20 cellular contexts compared by ENCODE assay signal in the genomic region with DNA sequence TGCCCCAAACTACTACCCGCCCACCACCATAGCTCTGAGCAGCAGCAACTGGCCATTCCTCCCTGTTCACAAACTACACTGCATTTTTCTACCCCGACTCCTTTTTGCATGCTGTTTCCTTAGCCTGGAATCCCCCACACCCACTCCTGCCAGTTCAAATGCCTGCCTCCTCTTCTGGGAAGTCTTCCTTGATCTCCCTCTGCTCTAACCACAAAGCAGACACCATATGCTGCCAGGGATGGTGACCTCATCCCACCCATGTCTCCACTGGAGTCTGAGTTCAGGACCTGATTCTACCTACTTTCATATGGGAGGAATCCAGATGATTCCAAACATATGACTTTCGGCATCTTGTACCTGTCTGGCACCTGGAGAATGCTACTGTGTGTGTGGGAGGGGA. TPM values are rescaled to one million over a fixed set of nuclear protein-coding genes. Genes with fewer than 3 reads are reported as not detected.
DNase-seq lines count a peak whose midpoint lies in the region; ATAC-seq, FAIRE-seq and TF ChIP-seq lines count a peak whose summit lies in the region.
"Had no signal": no experiment of that assay in that cellular context is flagged by ENCODE, and none has a peak within 500 bp of the region (broad histone marks: within the 10 kb centered on the region; RNA-seq: fewer than 3 reads in every experiment).

No MANE protein-coding gene starts in this region.

- no peak overlapping the region for H3K18ac ChIP-seq in neuronal stem cell (ENCODE audit: low read length)

- TF ChIP-seq CTCF in AG10803 (conservative IDR thresholded peaks at IDR 0.05; ENCODE audit: low read length) = no peak
- TF ChIP-seq CTCF in chondrocyte (IDR thresholded peaks at IDR 0.05) = no peak
- no peak for TF ChIP-seq CTCF in pancreas (IDR thresholded peaks at IDR 0.05)
- no peak for TF ChIP-seq CTCF in GM23338 (conservative IDR thresholded peaks at IDR 0.05; ENCODE audit: low read depth in 2 of 2)

- no peaks in the 10 kb centered on the region for H4K20me1 ChIP-seq in GM23248 (ENCODE audit: insufficient read depth)
- no peaks in the 10 kb centered on the region for H4K20me1 ChIP-seq in GM23338 (replicated peaks; ENCODE audit: insufficient read depth)

- H3K36me3 Mint-ChIP-seq in chondrocyte (ENCODE audit: low read depth) (no peaks in the 10 kb centered on the region), GM23338 (ENCODE audit: low read depth) (peaks cover 2% of the 10 kb centered on the region; the same call in 1 of the 3 replicates)
- H3K36me3 Mint-ChIP-seq in activated CD4-positive, alpha-beta memory T cell treated with anti-CD3 and anti-CD28 coated beads, Interleukin-2, amount 10 ng/mL, durations not matched to agents 7 days and 5 days (ENCODE audit: low read depth) = no peaks in the 10 kb centered on the region
- H3K36me3 Mint-ChIP-seq: CD4-positive, CD25-positive, alpha-beta regulatory T cell had no signal

- H2AFZ ChIP-seq in GM23248 = no peak overlapping the region
- no peak overlapping the region for H2AFZ ChIP-seq in neuronal stem cell (ENCODE audit: low read length)
- H2AFZ ChIP-seq in GM23338 = no peak overlapping the region

- WGBS in GM23248 (ENCODE audit: low coverage in 1 of 2, low lambda C conversion rate in 2 of 2, missing lambda C conversion rate in 2 of 2), 2 experiments = 45 to 54% methylated on average over 3 of the region's 3 CpGs
- no CpG with 5 or more reads among the region's 3 CpGs for WGBS in neuronal stem cell (ENCODE audit: extremely low coverage in 2 of 2, insufficient read length in 2 of 2, insufficient replicate concordance in 1 of 2), 2 donors
- 50 to 58% methylated on average over 3 of the region's 3 CpGs for WGBS in pancreas, 2 donors

- H3K9me2 ChIP-seq in GM23248 (ENCODE audit: insufficient read depth) (no peaks in the 10 kb centered on the region), GM23338 (ENCODE audit: insufficient read depth) (no peaks in the 10 kb centered on the region)

- H3K4ac ChIP-seq in neuronal stem cell (ENCODE audit: low read length) = no peak overlapping the region

- CTCF ChIA-PET in activated CD4-positive, alpha-beta memory T cell treated with anti-CD3 and anti-CD28 coated beads, Interleukin-2, amount 10 ng/mL, durations not matched to agents 7 days and 5 days (lab: Charles Lee) = no interaction called here

- H3K4me2 ChIP-seq in GM23248 (ENCODE audit: unreplicated experiment) = no peak overlapping the region
- H3K4me2 ChIP-seq in neuronal stem cell (ENCODE audit: insufficient read depth, low read length, poor library complexity, severe bottlenecking) = no peak overlapping the region
- no peak overlapping the region for H3K4me2 ChIP-seq in GM23338

- H3K9me3 Mint-ChIP-seq in chondrocyte (ENCODE audit: low read depth) = no peaks in the 10 kb centered on the region
- H3K9me3 Mint-ChIP-seq in activated CD4-positive, alpha-beta memory T cell treated with anti-CD3 and anti-CD28 coated beads, Interleukin-2, amount 10 ng/mL, durations not matched to agents 7 days and 5 days = no peaks in the 10 kb centered on the region
- H3K9me3 Mint-ChIP-seq in GM23338 = no peaks in the 10 kb centered on the region

- peak overlapping the region; percentile 4 for H3K23ac ChIP-seq in neuronal stem cell (ENCODE audit: low read depth, low read length, poor library complexity)

- H4K91ac ChIP-seq in neuronal stem cell (ENCODE audit: low read depth, low read length, poor library complexity) = no peak overlapping the region

- peaks cover 4% of the 10 kb centered on the region for H3K27me3 Mint-ChIP-seq in chondrocyte (ENCODE audit: low read depth)
- peaks cover 14% of the 10 kb centered on the region for H3K27me3 Mint-ChIP-seq in activated CD4-positive, alpha-beta memory T cell treated with anti-CD3 and anti-CD28 coated beads, Interleukin-2, amount 10 ng/mL, durations not matched to agents 7 days and 5 days
- H3K27me3 Mint-ChIP-seq in GM23338 (ENCODE audit: insufficient read depth, low read depth, poor library complexity) = peaks cover 7% of the 10 kb centered on the region

- H3K4me3 Mint-ChIP-seq in chondrocyte (ENCODE audit: unreplicated experiment) = no peak overlapping the region
- no peak overlapping the region for H3K4me3 Mint-ChIP-seq in activated CD4-positive, alpha-beta memory T cell treated with anti-CD3 and anti-CD28 coated beads, Interleukin-2, amount 10 ng/mL, durations not matched to agents 7 days and 5 days
- no peak overlapping the region for H3K4me3 Mint-ChIP-seq in GM23338
- H3K4me3 Mint-ChIP-seq: CD4-positive, CD25-positive, alpha-beta regulatory T cell had no signal

- H3K27ac Mint-ChIP-seq in chondrocyte (ENCODE audit: unreplicated experiment) (no peak overlapping the region), GM23338 (no peak overlapping the region)
- no peak overlapping the region for H3K27ac Mint-ChIP-seq in activated CD4-positive, alpha-beta memory T cell treated with anti-CD3 and anti-CD28 coated beads, Interleukin-2, amount 10 ng/mL, durations not matched to agents 7 days and 5 days
- H3K27ac Mint-ChIP-seq: CD4-positive, CD25-positive, alpha-beta regulatory T cell had no signal

- H3K9me3 ChIP-seq in GM23248 (ENCODE audit: low read depth) (no peaks in the 10 kb centered on the region), neuronal stem cell (replicated peaks in 1 of 2; ENCODE audit: control insufficient read depth in 2 of 2, insufficient read depth in 1 of 2, low read depth in 1 of 2, low read length in 2 of 2) (no peaks in the 10 kb centered on the region), pancreas (no peaks in the 10 kb centered on the region)

- no peak overlapping the region for H2AK5ac ChIP-seq in neuronal stem cell (ENCODE audit: low read depth, low read length)

- FAIRE-seq in GM19239 (lab: Jason Lieb, UNC) (no peak), pancreas (lab: Jason Lieb, UNC) (no peak)
- FAIRE-seq: GM12891, H54 had no signal

- H3K4me1 Mint-ChIP-seq in chondrocyte (ENCODE audit: low read depth) (peaks cover 4% of the 10 kb centered on the region), GM23338 (peaks cover 9% of the 10 kb centered on the region)
- peaks cover 5% of the 10 kb centered on the region for H3K4me1 Mint-ChIP-seq in activated CD4-positive, alpha-beta memory T cell treated with anti-CD3 and anti-CD28 coated beads, Interleukin-2, amount 10 ng/mL, durations not matched to agents 7 days and 5 days
- H3K4me1 Mint-ChIP-seq: CD4-positive, CD25-positive, alpha-beta regulatory T cell had no signal

- POLR2A ChIA-PET in activated CD4-positive, alpha-beta memory T cell treated with anti-CD3 and anti-CD28 coated beads, Interleukin-2, amount 10 ng/mL, durations not matched to agents 7 days and 5 days (lab: Charles Lee) = no interaction called here

- no peaks in the 10 kb centered on the region for H3K36me3 ChIP-seq in GM23248 (ENCODE audit: low read depth)
- peaks cover 0 to 59% of the 10 kb centered on the region in 2 donors for H3K36me3 ChIP-seq in neuronal stem cell (replicated peaks in 1 of 2; ENCODE audit: control insufficient read depth in 2 of 2, insufficient read depth in 2 of 2, low read length in 2 of 2)
- H3K36me3 ChIP-seq in pancreas = no peaks in the 10 kb centered on the region
- H3K36me3 ChIP-seq in GM23338 (ENCODE audit: insufficient read depth) = no peaks in the 10 kb centered on the region

- no peak overlapping the region for H4K8ac ChIP-seq in neuronal stem cell (ENCODE audit: low read depth, low read length)

- H2BK120ac ChIP-seq in neuronal stem cell (ENCODE audit: low read depth, low read length) = no peak overlapping the region

- ATAC-seq in pancreas (no peak), GM23338 (no peak)
- ATAC-seq: SK-N-SH treated with all-trans-retinoic acid at 6 μM for 48 hours had no signal

- H3K4me1 ChIP-seq in GM23248 (ENCODE audit: insufficient read depth) = peaks cover 6% of the 10 kb centered on the region; the same call in 1 of the 2 replicates
- peaks cover 1% of the 10 kb centered on the region in 2 donors for H3K4me1 ChIP-seq in neuronal stem cell (ENCODE audit: control insufficient read depth in 2 of 2, insufficient read depth in 1 of 2, low read depth in 1 of 2, low read length in 2 of 2)
- no peaks in the 10 kb centered on the region for H3K4me1 ChIP-seq in pancreas
- H3K4me1 ChIP-seq in GM23338 (ENCODE audit: insufficient read depth) = no peaks in the 10 kb centered on the region

- no peak overlapping the region for H3K14ac ChIP-seq in neuronal stem cell (ENCODE audit: low read length)

- DNase-seq in AG10803 (ENCODE audit: low read depth) = peak; percentile 23
- peak; percentile 47 for DNase-seq in GM23248
- peak; percentile 8 for DNase-seq in chondrocyte (ENCODE audit: low spot score)
- DNase-seq in neuronal stem cell (ENCODE audit: low spot score) = no peak
- no peak for DNase-seq in GM19239 (ENCODE audit: insufficient read length, low spot score)
- no peak for DNase-seq in pancreas
- DNase-seq in activated CD4-positive, alpha-beta memory T cell treated with anti-CD3 and anti-CD28 coated beads, Interleukin-2, amount 10 ng/mL, durations not matched to agents 7 days and 5 days = no peak
- no peak for DNase-seq in GM23338 (ENCODE audit: low spot score)
- DNase-seq: Calu3; CD4-positive, CD25-positive, alpha-beta regulatory T cell; GDM1; NCI-H1105 treated with DMSO at 0.1 percent for 48 hours; NCI-H187; NCI-H446; OCI-M1; SHP77 treated with DMSO at 0.1 percent for 48 hours had no signal

- in situ Hi-C loops in GM23248 (cut with MboI) = no loop called here

- H3K4me3 ChIP-seq in AG10803 (ENCODE audit: low read length) = no peak overlapping the region
- H3K4me3 ChIP-seq in GM23248 = no peak overlapping the region
- no peak overlapping the region for H3K4me3 ChIP-seq in neuronal stem cell (ENCODE audit: low read length in 2 of 2)
- no peak overlapping the region for H3K4me3 ChIP-seq in pancreas
- H3K4me3 ChIP-seq in GM23338 = no peak overlapping the region

- no peak overlapping the region for H2BK15ac ChIP-seq in neuronal stem cell (ENCODE audit: low read length)

- H2BK12ac ChIP-seq in neuronal stem cell (ENCODE audit: low read length) = no peak overlapping the region

- H3K27ac ChIP-seq in GM23248 (no peak overlapping the region), neuronal stem cell (replicated peaks; ENCODE audit: low read length) (no peak overlapping the region), pancreas (no peak overlapping the region), GM23338 (ENCODE audit: low read depth) (no peak overlapping the region)

- H3K79me2 ChIP-seq in GM23248 (ENCODE audit: insufficient read depth) (no peaks in the 10 kb centered on the region), GM23338 (replicated peaks; ENCODE audit: insufficient read depth) (no peaks in the 10 kb centered on the region)

- H3K79me1 ChIP-seq in neuronal stem cell (ENCODE audit: low read depth, low read length) = no peaks in the 10 kb centered on the region

- H3K27me3 ChIP-seq in GM23248 (replicated peaks; ENCODE audit: insufficient read depth) (peaks cover 16% of the 10 kb centered on the region), neuronal stem cell (ENCODE audit: control insufficient read depth in 3 of 3, insufficient read depth in 3 of 3, low read depth in 1 of 3, low read length in 3 of 3) (no peaks in the 10 kb centered on the region), pancreas (peaks cover 0 to 5% (median 0%) of the 10 kb centered on the region in 4 donors), GM23338 (ENCODE audit: insufficient read depth) (no peaks in the 10 kb centered on the region)

- intact Hi-C loops in pancreas (cut with DNase I) = no loop called here

- H2BK5ac ChIP-seq in neuronal stem cell (ENCODE audit: low read length) = no peak overlapping the region

- H3F3A ChIP-seq in GM23248 (ENCODE audit: insufficient read depth) (no peaks in the 10 kb centered on the region), GM23338 (replicated peaks; ENCODE audit: low read depth) (no peaks in the 10 kb centered on the region)

- no peak overlapping the region for H3K9ac ChIP-seq in GM23248
- H3K9ac ChIP-seq in neuronal stem cell (ENCODE audit: low read depth, low read length, poor library complexity) = no peak overlapping the region

RNA-seq across cellular contexts. Expression of a gene that starts 13.3 kb away (rescaled TPM):
- 25.7 and 26.9 TPM in 2 replicates for total RNA-seq in GM23248 (2014; rRNA removed; shearing (Covaris generic))
- 39.4 and 39.5 TPM in 2 replicates for polyA plus RNA-seq in GM23248 (2016; fragmentation: Nextera tagmentation; extraction: Ambion mirVana)
- 36.8 to 74.6 TPM (median 74.2 TPM) in 3 replicates for total RNA-seq in chondrocyte
- polyA plus RNA-seq in neuronal stem cell (2013, experiment 1 of 2) = 24.0 TPM
- 24.2 TPM for polyA plus RNA-seq in neuronal stem cell (2013, experiment 2 of 2)
- 10 to 100 TPM in 3 of 6 donors, 1 to 10 TPM in 3; 6.3 to 17.1 (median 10.3) TPM for total RNA-seq in pancreas
- 10 to 100 TPM in 1 of 2 donors, 1 to 10 TPM in 1; 6.0 to 12.4 TPM for polyA plus RNA-seq in pancreas
- total RNA-seq in activated CD4-positive, alpha-beta memory T cell treated with anti-CD3 and anti-CD28 coated beads, Interleukin-2, amount 10 ng/mL, durations not matched to agents 7 days and 5 days = 1 to 10 TPM; 7.7 to 8.4 TPM
- 74.8 and 79.7 TPM in 2 replicates for total RNA-seq in GM23338 (2014; rRNA removed; shearing (Covaris generic))
- polyA plus RNA-seq in GM23338 (2016; fragmentation: Nextera tagmentation; extraction: Ambion mirVana) = 35.5 and 37.5 TPM in 2 replicates

RNA-seq across cellular contexts. Expression of a gene that starts 18.4 kb away (rescaled TPM):
- 0.76 TPM in 1 of 2 replicates, not detected in the other for total RNA-seq in GM23248 (2014; rRNA removed; shearing (Covaris generic))
- polyA plus RNA-seq in GM23248 (2016; fragmentation: Nextera tagmentation; extraction: Ambion mirVana) (0.34 and 0.35 TPM in 2 replicates), pancreas (1 to 10 TPM in 1 of 2 donors, under 1 TPM in 1; 0.42 to 2.2 TPM), GM23338 (2016; fragmentation: Nextera tagmentation; extraction: Ambion mirVana) (9.4 and 9.6 TPM in 2 replicates)
- total RNA-seq in chondrocyte (1.3 to 3.6 TPM (median 2.8 TPM) in 3 replicates), pancreas (1 to 10 TPM in 1 of 6 donors, under 1 TPM in 5; 0.12 to 1.1 (median 0.72) TPM)
- polyA plus RNA-seq in neuronal stem cell (2013, experiment 1 of 2) = 21.7 TPM
- 21.3 TPM for polyA plus RNA-seq in neuronal stem cell (2013, experiment 2 of 2)
- total RNA-seq in activated CD4-positive, alpha-beta memory T cell treated with anti-CD3 and anti-CD28 coated beads, Interleukin-2, amount 10 ng/mL, durations not matched to agents 7 days and 5 days = under 1 TPM in 1 of 2 experiments, not detected in 1; 0.20 TPM
- 75.6 and 78.5 TPM in 2 replicates for total RNA-seq in GM23338 (2014; rRNA removed; shearing (Covaris generic))
- total RNA-seq: CD4-positive, CD25-positive, alpha-beta regulatory T cell; RPMI7951 had no signal
- polyA plus RNA-seq: CD4-positive, CD25-positive, alpha-beta regulatory T cell had no signal

Comparison
In these comparisons a context has a peak if more than half of its experiments do, and no peak if none do; other contexts are left out.
1. DNase-seq: peak in AG10803 (single experiment), GM23248 (single experiment) and chondrocyte (single experiment); none in neuronal stem cell (single experiment), GM19239 (single experiment), pancreas (0 of 6), activated CD4-positive, alpha-beta memory T cell treated with anti-CD3 and anti-CD28 coated beads, Interleukin-2, amount 10 ng/mL, durations not matched to agents 7 days and 5 days (single experiment) and GM23338 (single experiment).
2. RNA of a gene that starts 18.4 kb away (total RNA-seq): 75.6 to 78.5 TPM in GM23338; 1.3 to 3.6 TPM in chondrocyte, 0.12 to 1.1 TPM in pancreas, 0.76 TPM in GM23248 and 0.20 TPM in activated CD4-positive, alpha-beta memory T cell treated with anti-CD3 and anti-CD28 coated beads, Interleukin-2, amount 10 ng/mL, durations not matched to agents 7 days and 5 days; every median in the first group is over 10 times any median in the second.